Comparison of ENCODE assay signal across 1 cellular context in genomic region chr13:22735381-22735995, GRCh38.
TF ChIP-seq lines count a peak whose summit lies in the region.

No MANE protein-coding gene starts in this region.

TF ChIP-seq in H1, 55 proteins besides CTCF, POLR2A, EP300 and RAD21:
- no peak for TF ChIP-seq POLR2AphosphoS5 (IDR thresholded peaks at IDR 0.05; ENCODE audit: low read depth, low read length)
- TF ChIP-seq E2F6 (IDR thresholded peaks at IDR 0.05): no peak
- TF ChIP-seq ATF2 (IDR thresholded peaks at IDR 0.05; ENCODE audit: low read length): no peak
- no peak for TF ChIP-seq KDM5A (IDR thresholded peaks at IDR 0.05; ENCODE audit: low read length)
- TF ChIP-seq SRF (IDR thresholded peaks at IDR 0.05; ENCODE audit: low read depth, low read length): no peak
- no peak for TF ChIP-seq BCL11A (IDR thresholded peaks at IDR 0.05; ENCODE audit: low read depth in 2 of 2, low read length in 2 of 2)
